In genomic region chr2:71276311-71277158, GRCh38 we compare ENCODE assay signal across 8 cellular contexts. TPM values are rescaled to one million over a fixed set of nuclear protein-coding genes. Genes with fewer than 3 reads are reported as not detected.
DNase-seq lines count a peak whose midpoint lies in the region; ATAC-seq and TF ChIP-seq lines count a peak whose summit lies in the region.

No MANE protein-coding gene starts in this region.

- H3K27me3 ChIP-seq in Caco-2 (replicated peaks; ENCODE audit: control insufficient read depth, insufficient read depth, low read length): no peaks in the 10 kb centered on the region
- no peaks in the 10 kb centered on the region for H3K27me3 ChIP-seq in PC-3 (ENCODE audit: low read length)
- H3K27me3 ChIP-seq in naive thymus-derived CD4-positive, alpha-beta T cell (ENCODE audit: control insufficient read depth in 2 of 2, insufficient read depth in 2 of 2, low read length in 2 of 2): peaks cover 11 to 15% of the 10 kb centered on the region in 2 donors

- peak overlapping the region; percentile 71 for H3K27ac Mint-ChIP-seq in Caco-2 (ENCODE audit: unreplicated experiment)
- H3K27ac Mint-ChIP-seq in naive thymus-derived CD4-positive, alpha-beta T cell: no peak overlapping the region

- H3K36me3 Mint-ChIP-seq in Caco-2 (ENCODE audit: insufficient read depth, unreplicated experiment): no peaks in the 10 kb centered on the region
- no peaks in the 10 kb centered on the region for H3K36me3 Mint-ChIP-seq in naive thymus-derived CD4-positive, alpha-beta T cell

- no peaks in the 10 kb centered on the region for H3K36me3 ChIP-seq in Caco-2 (ENCODE audit: control insufficient read depth, insufficient read depth, low read length)
- no peaks in the 10 kb centered on the region for H3K36me3 ChIP-seq in PC-3 (ENCODE audit: low read depth, low read length)
- no peaks in the 10 kb centered on the region for H3K36me3 ChIP-seq in naive thymus-derived CD4-positive, alpha-beta T cell (ENCODE audit: control insufficient read depth in 2 of 3, insufficient read depth in 3 of 3, low read length in 3 of 3)

- H3K4me2 ChIP-seq in PC-3 (ENCODE audit: low read length): peak overlapping the region; percentile 96

- no peaks in the 10 kb centered on the region for H3F3A ChIP-seq in PC-3 (ENCODE audit: low read length, unreplicated experiment)

- H3K4me3 ChIP-seq in Caco-2 (ENCODE audit: low read depth, low read length) (peak overlapping the region; percentile 62), PC-3 (ENCODE audit: low read length) (peak overlapping the region; percentile 76), fibroblast of mammary gland (ENCODE audit: control insufficient read depth, low read depth, low read length) (peak overlapping the region; percentile 55)
- peak overlapping the region; percentile 67 for H3K4me3 ChIP-seq in naive thymus-derived CD4-positive, alpha-beta T cell (ENCODE audit: low read length)

- peak; percentile 93 to 99 for DNase-seq in Caco-2
- peak; percentile 69 for DNase-seq in HS-5 (ENCODE audit: low read depth)
- peak; percentile 96 for DNase-seq in PC-3
- DNase-seq in activated T-helper 1 cell treated with anti-CD3 and anti-CD28 coated beads, Interleukin-2, amount 50 U/mL, for 16 hours (ENCODE audit: low read depth in 1 of 2, low spot score in 1 of 2): peak; percentile 60 to 75
- DNase-seq in fibroblast of mammary gland (ENCODE audit: low read depth): peak; percentile 64
- peak; percentile 70 to 92 (median 84) for DNase-seq in naive thymus-derived CD4-positive, alpha-beta T cell
- DNase-seq in stimulated activated CD8-positive, alpha-beta memory T cell treated with anti-CD3 and anti-CD28 coated beads, Interleukin-7, amount 100 ng/mL, for 4 hours (ENCODE audit: low read depth in 2 of 2): peak; percentile 63 to 81

- H3K9me3 ChIP-seq in Caco-2 (no peaks in the 10 kb centered on the region), PC-3 (ENCODE audit: low read length) (no peaks in the 10 kb centered on the region)
- H3K9me3 ChIP-seq in naive thymus-derived CD4-positive, alpha-beta T cell (ENCODE audit: control insufficient read depth in 2 of 3, low read length in 3 of 3): no peaks in the 10 kb centered on the region

- POLR2A ChIA-PET in Caco-2 (lab: Charles Lee): interaction anchor here (1.3 to 1.5 kb wide), 2 partner anchors 32 to 49 kb away, joined by 7 to 27 read pairs; partner anchors contain the start of gene PAIP2B
- POLR2A ChIA-PET in PC-3 (lab: Charles Lee; ENCODE audit: unreplicated experiment): interaction anchor here (0.7 kb wide), 1 partner anchor 50 kb away, joined by 4 read pairs; the partner anchor contains the start of gene PAIP2B
- POLR2A ChIA-PET in naive thymus-derived CD4-positive, alpha-beta T cell (lab: Charles Lee): interaction anchor here (1.7 kb wide), 1 partner anchor 208 kb away, joined by 4 read pairs; the partner anchor contains the start of gene NAGK

- no peaks in the 10 kb centered on the region for H3K9me2 ChIP-seq in PC-3 (replicated peaks; ENCODE audit: low read length)

- H3K4me3 Mint-ChIP-seq in Caco-2 (ENCODE audit: unreplicated experiment): peak overlapping the region; percentile 74
- peak overlapping the region; percentile 39 to 85 (median 76) for H3K4me3 Mint-ChIP-seq in naive thymus-derived CD4-positive, alpha-beta T cell

- BruUV-seq in Caco-2 (replicated peaks; lab: Mats Ljungman, UMichigan) (no TSS peak), PC-3 (replicated peaks; lab: Mats Ljungman, UMichigan) (no TSS peak)

- TF ChIP-seq CTCF in Caco-2 (IDR thresholded peaks at IDR 0.05; ENCODE audit: insufficient read depth in 1 of 2, low read depth in 1 of 2, low read length in 1 of 2, severe bottlenecking in 1 of 2, unreplicated experiment in 1 of 2) (no peak), PC-3 (conservative IDR thresholded peaks at IDR 0.05; ENCODE audit: low read depth, low read length) (no peak), fibroblast of mammary gland (conservative IDR thresholded peaks at IDR 0.05; ENCODE audit: control insufficient read depth, insufficient read depth, low read depth, low read length) (no peak)

- CTCF ChIA-PET in Caco-2 (lab: Charles Lee): interaction anchor here (0.6 to 1.8 kb wide), 9 partner anchors 23 to 1076 kb away, joined by 3 to 18 read pairs (median 4); partner anchors contain the start of genes PAIP2B and ZNF638
- CTCF ChIA-PET in PC-3 (lab: Charles Lee): interaction anchor here (0.6 to 1.2 kb wide), 3 partner anchors 23 to 124 kb away, joined by 3 to 7 read pairs (median 3); partner anchors contain the start of gene PAIP2B
- CTCF ChIA-PET in naive thymus-derived CD4-positive, alpha-beta T cell (lab: Charles Lee): no interaction called here

- H3K4me1 ChIP-seq in Caco-2: peaks cover 7% of the 10 kb centered on the region; the same call in 1 of the 2 replicates
- peaks cover 23% of the 10 kb centered on the region for H3K4me1 ChIP-seq in PC-3 (ENCODE audit: insufficient read depth, low read length)
- peaks cover 4 to 16% of the 10 kb centered on the region in 2 donors for H3K4me1 ChIP-seq in naive thymus-derived CD4-positive, alpha-beta T cell (ENCODE audit: control insufficient read depth in 2 of 2, insufficient read depth in 2 of 2, low read length in 2 of 2)

- H3K4me1 Mint-ChIP-seq in Caco-2 (ENCODE audit: low read depth, unreplicated experiment): peaks cover 6% of the 10 kb centered on the region
- H3K4me1 Mint-ChIP-seq in naive thymus-derived CD4-positive, alpha-beta T cell: peaks cover 10 to 18% (median 13%) of the 10 kb centered on the region in 7 donors

- ATAC-seq in GM21360 (IDR thresholded peaks at IDR 0.05; ENCODE audit: unreplicated experiment) (peak; percentile 99), PC-3 (peak; percentile 91)
- ATAC-seq in naive thymus-derived CD4-positive, alpha-beta T cell: peak; percentile 100

- peaks cover 13% of the 10 kb centered on the region for H3K27me3 Mint-ChIP-seq in Caco-2 (ENCODE audit: insufficient read depth, unreplicated experiment)
- peaks cover 78 to 89% (median 86%) of the 10 kb centered on the region in 5 donors for H3K27me3 Mint-ChIP-seq in naive thymus-derived CD4-positive, alpha-beta T cell

- H3K79me2 ChIP-seq in PC-3 (ENCODE audit: low read length): peaks cover 42% of the 10 kb centered on the region

- peak overlapping the region; percentile 85 for H2AFZ ChIP-seq in PC-3 (ENCODE audit: low read length)

- H3K27ac ChIP-seq in PC-3 (ENCODE audit: low read length): no peak overlapping the region
- no peak overlapping the region for H3K27ac ChIP-seq in naive thymus-derived CD4-positive, alpha-beta T cell (ENCODE audit: low read depth, low read length)

- H3K9me3 Mint-ChIP-seq in Caco-2 (ENCODE audit: unreplicated experiment): no peaks in the 10 kb centered on the region
- H3K9me3 Mint-ChIP-seq in naive thymus-derived CD4-positive, alpha-beta T cell: peaks cover 0 to 5% (median 1%) of the 10 kb centered on the region in 11 donors

- peak overlapping the region; percentile 51 for H3K9ac ChIP-seq in PC-3 (ENCODE audit: low read length)

- H4K20me1 ChIP-seq in PC-3 (ENCODE audit: low read length): no peaks in the 10 kb centered on the region

- intact Hi-C loops in Caco-2 (cut with micrococcal nuclease; ENCODE audit: unreplicated experiment) (loop anchor here (1.0 kb wide), 2 partner anchors 32 to 49 kb away; partner anchors contain the start of gene PAIP2B), PC-3 (cut with micrococcal nuclease) (loop anchor here (1.0 to 2.0 kb wide), 2 partner anchors 49 to 54 kb away; partner anchors contain the start of genes PAIP2B and ZNF638)
- intact Hi-C loops in naive thymus-derived CD4-positive, alpha-beta T cell (cut with micrococcal nuclease): loop anchor here (1.0 to 5.0 kb wide), 6 partner anchors 49 to 208 kb away; partner anchors contain the start of genes NAGK (in 2 of the 2), PAIP2B (in 2 of the 2), ZNF638 (in 2 of the 2) and MCEE (in 1 of the 2)

RNA-seq across cellular contexts. Expression of gene PAIP2B, which starts 49.6 kb away (rescaled TPM):
- 9.1 and 9.9 TPM in 2 replicates for total RNA-seq in Caco-2 (2022)
- total RNA-seq in PC-3 (2014; rRNA removed): 3.8 and 4.0 TPM in 2 replicates
- 10 to 100 TPM in 2 of 5 experiments, 1 to 10 TPM in 3; 1.3 to 14.1 (median 5.0) TPM for total RNA-seq in naive thymus-derived CD4-positive, alpha-beta T cell
- polyA plus RNA-seq in naive thymus-derived CD4-positive, alpha-beta T cell: 1 to 10 TPM; 2.0 to 2.8 TPM

RNA-seq across cellular contexts. Expression of gene ZNF638, which starts 55.0 kb away (rescaled TPM):
- 133 and 134 TPM in 2 replicates for total RNA-seq in Caco-2 (2022)
- 82.9 and 93.2 TPM in 2 replicates for total RNA-seq in PC-3 (2014; rRNA removed)
- 100 to 1,000 TPM; 113 to 204 (median 121) TPM for total RNA-seq in naive thymus-derived CD4-positive, alpha-beta T cell
- polyA plus RNA-seq in naive thymus-derived CD4-positive, alpha-beta T cell: 10 to 100 TPM; 57.6 to 72.7 TPM
